Comparison of ENCODE assay signal across 22 cellular contexts in the genomic region with DNA sequence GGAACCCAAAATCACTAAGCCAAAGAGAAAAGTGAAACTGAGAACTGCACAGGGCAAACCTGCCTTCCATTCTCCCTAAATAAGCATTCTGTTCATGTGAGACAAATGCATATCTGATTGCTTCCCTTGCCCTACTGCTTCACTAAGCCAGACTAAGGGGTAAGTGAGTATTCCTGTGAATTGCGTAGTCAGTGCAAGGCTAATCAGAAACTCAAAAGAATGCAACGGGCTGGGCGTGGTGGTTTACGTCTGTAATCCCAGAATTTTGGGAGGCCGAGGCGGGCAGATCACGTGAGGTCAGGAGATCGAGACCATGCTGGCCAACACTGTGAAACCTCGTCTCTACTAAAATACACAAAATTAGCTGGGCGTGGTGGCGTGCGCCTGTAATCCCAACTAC. TPM values are rescaled to one million over a fixed set of nuclear protein-coding genes. Genes with fewer than 3 reads are reported as not detected.
DNase-seq lines count a peak whose midpoint lies in the region; ATAC-seq, FAIRE-seq and TF ChIP-seq lines count a peak whose summit lies in the region.
"Had no signal": no experiment of that assay in that cellular context is flagged by ENCODE, and none has a peak within 500 bp of the region (broad histone marks: within the 10 kb centered on the region; RNA-seq: fewer than 3 reads in every experiment).

No MANE protein-coding gene starts in this region.

- intact Hi-C loops in HepG2 (cut with micrococcal nuclease; ENCODE audit: unreplicated experiment) (no loop called here), right lobe of liver (cut with DNase I) (no loop called here), colonic mucosa (cut with DNase I) (no loop called here)
- intact Hi-C loops in activated CD8-positive, alpha-beta T cell treated with anti-CD3 and anti-CD28 coated beads for 36 hours (cut with micrococcal nuclease), result no loop called here

- TF ChIP-seq CTCF in HepG2 (CRISPR knock-in tag; IDR thresholded peaks at IDR 0.05) (no peak), right lobe of liver (IDR thresholded peaks at IDR 0.05) (no peak), fibroblast of villous mesenchyme (IDR thresholded peaks at IDR 0.05; ENCODE audit: insufficient read depth, low read depth, low read length) (no peak), type B pancreatic cell (conservative IDR thresholded peaks at IDR 0.05) (no peak), colonic mucosa (IDR thresholded peaks at IDR 0.05) (no peak)
- no peak for TF ChIP-seq CTCF in activated CD8-positive, alpha-beta T cell treated with anti-CD3 and anti-CD28 coated beads for 36 hours (IDR thresholded peaks at IDR 0.05)

- WGBS in HepG2 (ENCODE audit: low lambda C conversion rate), result 42% methylated on average over 11 of the region's 12 CpGs
- WGBS in right lobe of liver (ENCODE audit: insufficient coverage, low coverage, low lambda C conversion rate, missing lambda C conversion rate), result 91% methylated on average over 10 of the region's 12 CpGs

- H3K27ac ChIP-seq in HepG2 (ENCODE audit: extremely low read length, insufficient read depth, low read length) (no peak overlapping the region), right lobe of liver (no peak overlapping the region), colonic mucosa (no peak overlapping the region)
- H3K27ac ChIP-seq: 22Rv1; A549; BLaER1 treated with 17β-estradiol and CSF1 and Interleukin-3, amounts not matched to agents 10 nM and 100 nM; C4-2B had no signal

- no peak for DNase-seq in HepG2 (ENCODE audit: low spot score)
- no peak for DNase-seq in right lobe of liver
- peak; percentile 19 for DNase-seq in fibroblast of villous mesenchyme (ENCODE audit: low read depth)
- DNase-seq in type B pancreatic cell (ENCODE audit: extremely low spot score, unreplicated experiment), result no peak
- DNase-seq in colonic mucosa, result no peak
- DNase-seq in activated CD8-positive, alpha-beta T cell treated with anti-CD3 and anti-CD28 coated beads for 36 hours, result no peak
- DNase-seq: AML-193; Calu3; CD4-positive, alpha-beta T cell; CD8-positive, alpha-beta T cell; DMS79 treated with DMSO at 0.1 percent for 48 hours; GDM1 had no signal

- TF ChIP-seq EP300 in HepG2 (IDR thresholded peaks at IDR 0.05; ENCODE audit: low read depth in 2 of 2, low read length in 2 of 2), result no peak
- TF ChIP-seq EP300 in HepG2 (CRISPR knock-in tag; IDR thresholded peaks at IDR 0.05; ENCODE audit: borderline replicate concordance), result no peak

- H3K4me1 ChIP-seq in HepG2 (ENCODE audit: insufficient read depth, low read length) (peaks cover 11% of the 10 kb centered on the region), right lobe of liver (no peaks in the 10 kb centered on the region), colonic mucosa (no peaks in the 10 kb centered on the region)
- H3K4me1 ChIP-seq: A549, Caco-2 had no signal

- POLR2A ChIA-PET in HepG2 (lab: Yijun Ruan, JAX), result no interaction called here
- POLR2A ChIA-PET in activated CD8-positive, alpha-beta T cell treated with anti-CD3 and anti-CD28 coated beads for 36 hours (lab: Charles Lee), result no interaction called here

- peak overlapping the region; percentile 32; the same call in 1 of the 2 replicates for H3K4me2 ChIP-seq in HepG2 (ENCODE audit: low read depth, low read length)
- H3K4me2 ChIP-seq: A549; BLaER1 treated with 17β-estradiol and CSF1 and Interleukin-3, amounts not matched to agents 10 nM and 100 nM had no signal

- FAIRE-seq in HepG2 (lab: Jason Lieb, UNC), result no peak
- FAIRE-seq: A549, D721Med, GM12878, GM12892, GM18507 had no signal

- CTCF ChIA-PET in HepG2 (lab: Yijun Ruan, JAX; ENCODE audit: low intra/inter-chr PET ratio, low total read pairs), result no interaction called here
- CTCF ChIA-PET in activated CD8-positive, alpha-beta T cell treated with anti-CD3 and anti-CD28 coated beads for 36 hours (lab: Charles Lee), result no interaction called here

- no peak for TF ChIP-seq RAD21 in HepG2 (CRISPR knock-in tag; IDR thresholded peaks at IDR 0.05)

- H3K36me3 ChIP-seq in HepG2 (replicated peaks in 1 of 2; ENCODE audit: control insufficient read depth in 1 of 2, insufficient read depth in 2 of 2, low read length in 2 of 2) (no peaks in the 10 kb centered on the region), right lobe of liver (no peaks in the 10 kb centered on the region), colonic mucosa (no peaks in the 10 kb centered on the region)
- H3K36me3 ChIP-seq: BLaER1 treated with 17β-estradiol and CSF1 and Interleukin-3, amounts not matched to agents 10 nM and 100 nM had no signal

- H2AFZ ChIP-seq in HepG2 (ENCODE audit: low read length), result no peak overlapping the region

- TF ChIP-seq POLR2A in HepG2 (IDR thresholded peaks at IDR 0.05; ENCODE audit: insufficient read depth in 1 of 2, low read depth in 2 of 2, low read length in 2 of 2) (no peak), right lobe of liver (IDR thresholded peaks at IDR 0.05) (no peak)

- no TSS peak for BruUV-seq in HepG2 (replicated peaks; lab: Mats Ljungman, UMichigan)

- no peaks in the 10 kb centered on the region for H3K9me3 ChIP-seq in HepG2 (ENCODE audit: low read length)
- no peaks in the 10 kb centered on the region for H3K9me3 ChIP-seq in right lobe of liver
- H3K9me3 ChIP-seq in colonic mucosa, result no peaks in the 10 kb centered on the region
- H3K9me3 ChIP-seq: A549; BLaER1 treated with 17β-estradiol and CSF1 and Interleukin-3, amounts not matched to agents 10 nM and 100 nM; Caco-2 had no signal

- in situ Hi-C loops in HepG2 (cut with HindIII; ENCODE audit: extremely low pct_ligation_motif_present, low pct_unique_long_range_greater_than_20kb), result no loop called here

- H3K27me3 ChIP-seq in HepG2 (ENCODE audit: control insufficient read depth in 1 of 2, insufficient read depth in 2 of 2, low read length in 2 of 2) (no peaks in the 10 kb centered on the region), right lobe of liver (no peaks in the 10 kb centered on the region), colonic mucosa (no peaks in the 10 kb centered on the region)
- H3K27me3 ChIP-seq: BLaER1 treated with 17β-estradiol and CSF1 and Interleukin-3, amounts not matched to agents 10 nM and 100 nM had no signal

- H3K4me3 ChIP-seq in HepG2 (replicated peaks in 1 of 3; ENCODE audit: insufficient read depth in 1 of 3, low read depth in 2 of 3, low read length in 3 of 3), result no peak overlapping the region
- no peak overlapping the region for H3K4me3 ChIP-seq in right lobe of liver
- H3K4me3 ChIP-seq in fibroblast of villous mesenchyme (ENCODE audit: low read depth, low read length), result no peak overlapping the region
- H3K4me3 ChIP-seq in colonic mucosa, result no peak overlapping the region
- H3K4me3 ChIP-seq: A549; BLaER1 treated with 17β-estradiol and CSF1 and Interleukin-3, amounts not matched to agents 10 nM and 100 nM; GM12878 had no signal

- H3K36me3 Mint-ChIP-seq in type B pancreatic cell, result no peaks in the 10 kb centered on the region
- no peaks in the 10 kb centered on the region for H3K36me3 Mint-ChIP-seq in activated CD8-positive, alpha-beta T cell treated with anti-CD3 and anti-CD28 coated beads for 36 hours (ENCODE audit: low read depth)
- H3K36me3 Mint-ChIP-seq: CD8-positive, alpha-beta T cell had no signal

- H3K4me3 Mint-ChIP-seq in type B pancreatic cell, result no peak overlapping the region
- H3K4me3 Mint-ChIP-seq in activated CD8-positive, alpha-beta T cell treated with anti-CD3 and anti-CD28 coated beads for 36 hours, result no peak overlapping the region
- H3K4me3 Mint-ChIP-seq: B cell; CD4-positive, alpha-beta T cell; CD8-positive, alpha-beta T cell had no signal

- no peaks in the 10 kb centered on the region for H3K4me1 Mint-ChIP-seq in type B pancreatic cell (ENCODE audit: unreplicated experiment)
- no peaks in the 10 kb centered on the region for H3K4me1 Mint-ChIP-seq in activated CD8-positive, alpha-beta T cell treated with anti-CD3 and anti-CD28 coated beads for 36 hours (ENCODE audit: low read depth)

- no peaks in the 10 kb centered on the region for H3K79me2 ChIP-seq in HepG2 (ENCODE audit: insufficient read depth, low read length)

- no peaks in the 10 kb centered on the region for H4K20me1 ChIP-seq in HepG2 (ENCODE audit: insufficient read depth, low read length)
- H4K20me1 ChIP-seq: BLaER1 treated with 17β-estradiol and CSF1 and Interleukin-3, amounts not matched to agents 10 nM and 100 nM had no signal

- peak overlapping the region; percentile 77 for H3K27ac Mint-ChIP-seq in type B pancreatic cell
- no peak overlapping the region for H3K27ac Mint-ChIP-seq in activated CD8-positive, alpha-beta T cell treated with anti-CD3 and anti-CD28 coated beads for 36 hours
- H3K27ac Mint-ChIP-seq: B cell; CD4-positive, alpha-beta T cell; CD8-positive, alpha-beta T cell had no signal

- no peaks in the 10 kb centered on the region for H3K9me3 Mint-ChIP-seq in type B pancreatic cell
- no peaks in the 10 kb centered on the region for H3K9me3 Mint-ChIP-seq in activated CD8-positive, alpha-beta T cell treated with anti-CD3 and anti-CD28 coated beads for 36 hours
- H3K9me3 Mint-ChIP-seq: CD4-positive, alpha-beta T cell; CD8-positive, alpha-beta T cell had no signal

- no peak overlapping the region for H3K9ac ChIP-seq in HepG2 (ENCODE audit: insufficient read depth, low read depth, low read length)
- H3K9ac ChIP-seq in colonic mucosa (ENCODE audit: low read depth in 2 of 2, low read length in 2 of 2), result no peak overlapping the region
- H3K9ac ChIP-seq: BLaER1 treated with 17β-estradiol and CSF1 and Interleukin-3, amounts not matched to agents 10 nM and 100 nM had no signal

- no peak for ATAC-seq in HepG2
- no peak for ATAC-seq in right lobe of liver
- no peak for ATAC-seq in activated CD8-positive, alpha-beta T cell treated with anti-CD3 and anti-CD28 coated beads for 36 hours
- ATAC-seq: A549; CD8-positive, alpha-beta T cell; GM12878 had no signal

- H3K27me3 Mint-ChIP-seq in type B pancreatic cell, result no peaks in the 10 kb centered on the region
- peaks cover 2% of the 10 kb centered on the region for H3K27me3 Mint-ChIP-seq in activated CD8-positive, alpha-beta T cell treated with anti-CD3 and anti-CD28 coated beads for 36 hours
- H3K27me3 Mint-ChIP-seq: B cell; CD4-positive, alpha-beta T cell had no signal

RNA-seq across cellular contexts. Expression of a gene that starts 10.8 kb away (rescaled TPM):
- total RNA-seq in HepG2 (2016; rRNA removed; fragmentation: Illumina TruSeq; extraction: Trizol) (29.5 and 53.0 TPM in 2 replicates), right lobe of liver (10 to 100 TPM; 15.4 to 28.0 (median 24.7) TPM), fibroblast of villous mesenchyme (39.0 and 43.2 TPM in 2 replicates), type B pancreatic cell (ENCODE audit: low replicate concordance) (34.4 and 37.3 TPM in 2 replicates), colonic mucosa (10 to 100 TPM; 54.9 to 73.2 TPM)
- 6.8 and 12.3 TPM in 2 replicates for total RNA-seq in HepG2 (2016; cell fraction: cytosol; rRNA removed; fragmentation: Illumina TruSeq; extraction: Trizol; ENCODE audit: low read depth)
- 28.7 and 48.6 TPM in 2 replicates for total RNA-seq in HepG2 (2016; cell fraction: insoluble cytoplasmic fraction; rRNA removed; fragmentation: Illumina TruSeq; extraction: Trizol)
- 13.6 and 23.0 TPM in 2 replicates for total RNA-seq in HepG2 (2016; cell fraction: membrane; rRNA removed; fragmentation: Illumina TruSeq; extraction: Trizol)
- 21.6 and 21.7 TPM in 2 replicates for total RNA-seq in HepG2 (2016; cell fraction: nucleus; rRNA removed; fragmentation: Illumina TruSeq; extraction: Trizol)
- 10.1 and 12.9 TPM in 2 replicates for polyA plus RNA-seq in HepG2 (2011; rRNA removed)
- polyA plus RNA-seq in HepG2 (2011; cell fraction: cytosol; rRNA removed), result 5.9 and 6.5 TPM in 2 replicates
- 5.7 and 6.6 TPM in 2 replicates for polyA plus RNA-seq in HepG2 (2011; cell fraction: nucleus; rRNA removed)
- 8.7 and 9.1 TPM in 2 replicates for polyA plus RNA-seq in HepG2 (2012)
- polyA plus RNA-seq in HepG2 (2016; cell fraction: cytosol; fragmentation: Illumina TruSeq; extraction: Trizol; ENCODE audit: low read depth), result 2.9 and 3.8 TPM in 2 replicates
- polyA plus RNA-seq in HepG2 (2016; cell fraction: insoluble cytoplasmic fraction; fragmentation: Illumina TruSeq; extraction: Trizol; ENCODE audit: low read depth), result 17.7 and 18.6 TPM in 2 replicates
- polyA plus RNA-seq in HepG2 (2016; cell fraction: membrane; fragmentation: Illumina TruSeq; extraction: Trizol; ENCODE audit: low read depth), result 3.7 and 4.0 TPM in 2 replicates
- 18.5 and 21.5 TPM in 2 replicates for polyA plus RNA-seq in HepG2 (2016; cell fraction: nucleus; fragmentation: Illumina TruSeq; extraction: Trizol; ENCODE audit: insufficient read depth, low read depth)
- polyA minus RNA-seq in HepG2 (2011; rRNA and poly(A)+ RNA removed; ENCODE audit: low replicate concordance), result 8.4 and 14.4 TPM in 2 replicates
- polyA minus RNA-seq in HepG2 (2011; cell fraction: cytosol; rRNA and poly(A)+ RNA removed), result 13.2 and 19.9 TPM in 2 replicates
- 16.2 and 17.1 TPM in 2 replicates for polyA minus RNA-seq in HepG2 (2011; cell fraction: nucleus; rRNA and poly(A)+ RNA removed)
- 10 to 100 TPM; 19.4 to 25.6 TPM for total RNA-seq in activated CD8-positive, alpha-beta T cell treated with anti-CD3 and anti-CD28 coated beads for 36 hours
